Comparison of ENCODE assay signal across 8 cellular contexts in genomic region chr2:238462782-238463396, GRCh38. TPM values are rescaled to one million over a fixed set of nuclear protein-coding genes. Genes with fewer than 3 reads are reported as not detected.
DNase-seq lines count a peak whose midpoint lies in the region; ATAC-seq and TF ChIP-seq lines count a peak whose summit lies in the region.

No MANE protein-coding gene starts in this region.

- no peak overlapping the region for H3K4me3 Mint-ChIP-seq in T-cell
- H3K4me3 Mint-ChIP-seq in stimulated activated effector memory CD8-positive, alpha-beta T cell treated with anti-CD3 and anti-CD28 coated beads, Interleukin-12 subunit alpha, Interleukin-12 subunit beta, amount 100 ng/mL, for 72 hours: no peak overlapping the region

- H3K9me3 Mint-ChIP-seq in T-cell: no peaks in the 10 kb centered on the region
- no peaks in the 10 kb centered on the region for H3K9me3 Mint-ChIP-seq in stimulated activated effector memory CD8-positive, alpha-beta T cell treated with anti-CD3 and anti-CD28 coated beads, Interleukin-12 subunit alpha, Interleukin-12 subunit beta, amount 100 ng/mL, for 72 hours

- H3K27me3 Mint-ChIP-seq in T-cell: no peaks in the 10 kb centered on the region

- peaks cover 5% of the 10 kb centered on the region for H3K36me3 Mint-ChIP-seq in T-cell
- no peaks in the 10 kb centered on the region for H3K36me3 Mint-ChIP-seq in stimulated activated effector memory CD8-positive, alpha-beta T cell treated with anti-CD3 and anti-CD28 coated beads, Interleukin-12 subunit alpha, Interleukin-12 subunit beta, amount 100 ng/mL, for 72 hours

- H3K27ac Mint-ChIP-seq in T-cell: no peak overlapping the region
- H3K27ac Mint-ChIP-seq in stimulated activated effector memory CD8-positive, alpha-beta T cell treated with anti-CD3 and anti-CD28 coated beads, Interleukin-12 subunit alpha, Interleukin-12 subunit beta, amount 100 ng/mL, for 72 hours: no peak overlapping the region

- H3K4me3 ChIP-seq in AG04449 (ENCODE audit: low read depth, low read length): no peak overlapping the region
- no peak overlapping the region for H3K4me3 ChIP-seq in GM12865 (ENCODE audit: low read depth, low read length)
- no peak overlapping the region for H3K4me3 ChIP-seq in fibroblast of villous mesenchyme (ENCODE audit: low read depth, low read length)

- peak; percentile 58 to 70 (median 64) for ATAC-seq in T-cell (replicated peaks in 1 of 4)
- peak; percentile 77 for ATAC-seq in stimulated activated effector memory CD8-positive, alpha-beta T cell treated with anti-CD3 and anti-CD28 coated beads, Interleukin-12 subunit alpha, Interleukin-12 subunit beta, amount 100 ng/mL, for 72 hours
- ATAC-seq in HG03097 (IDR thresholded peaks at IDR 0.05; ENCODE audit: low FRiP score, unreplicated experiment): no peak

- DNase-seq in AG04449 (ENCODE audit: low read depth, low spot score) (no peak), GM12865 (ENCODE audit: low read depth) (peak; percentile 61), MV-4-11 (lab: John Stamatoyannopoulos, UW) (peak; percentile 64), T-cell (no peak), fibroblast of villous mesenchyme (ENCODE audit: low read depth) (peak; percentile 59)
- no peak for DNase-seq in stimulated activated effector memory CD8-positive, alpha-beta T cell treated with anti-CD3 and anti-CD28 coated beads, Interleukin-12 subunit alpha, Interleukin-12 subunit beta, amount 100 ng/mL, for 72 hours (ENCODE audit: low spot score in 2 of 2)
- no peak for DNase-seq in stimulated activated CD4-positive, alpha-beta T cell treated with anti-CD3 and anti-CD28 coated beads, Interleukin-4, amount 100 ng/mL, for 24 hours

- POLR2A ChIA-PET in AG04449 (lab: Yijun Ruan, JAX): no interaction called here
- POLR2A ChIA-PET in T-cell (lab: Charles Lee): no interaction called here

- peaks cover 0 to 3% (median 0%) of the 10 kb centered on the region in 3 donors for H3K4me1 Mint-ChIP-seq in T-cell
- no peaks in the 10 kb centered on the region for H3K4me1 Mint-ChIP-seq in stimulated activated effector memory CD8-positive, alpha-beta T cell treated with anti-CD3 and anti-CD28 coated beads, Interleukin-12 subunit alpha, Interleukin-12 subunit beta, amount 100 ng/mL, for 72 hours

- CTCF ChIA-PET in AG04449 (lab: Yijun Ruan, JAX) (interaction anchor here (0.9 to 5.8 kb wide), 2 partner anchors 89 to 94 kb away, joined by 4 to 96 read pairs; no protein-coding TSS in a partner anchor), T-cell (lab: Charles Lee) (no interaction called here)

- TF ChIP-seq CTCF in AG04449 (IDR thresholded peaks at IDR 0.05; ENCODE audit: insufficient read depth, low read length, missing control alignments): peak; percentile 33
- TF ChIP-seq CTCF in GM12865 (IDR thresholded peaks at IDR 0.05; ENCODE audit: insufficient read depth, low read depth, low read length, missing control alignments): peak; percentile 58
- peak; percentile 73 for TF ChIP-seq CTCF in fibroblast of villous mesenchyme (IDR thresholded peaks at IDR 0.05; ENCODE audit: insufficient read depth, low read depth, low read length)

RNA-seq across cellular contexts. Expression of gene ASB1, which starts 36.2 kb away (rescaled TPM):
- 10 to 100 TPM; 28.6 to 44.1 (median 42.3) TPM for total RNA-seq in T-cell
- total RNA-seq in fibroblast of villous mesenchyme: 21.2 and 23.2 TPM in 2 replicates

Comparison
In these comparisons a context has a peak if more than half of its experiments do, and no peak if none do; other contexts are left out.
1. DNase-seq: peak in GM12865 (single experiment), MV-4-11 (single experiment) and fibroblast of villous mesenchyme (single experiment); none in AG04449 (single experiment), T-cell (0 of 34), stimulated activated effector memory CD8-positive, alpha-beta T cell treated with anti-CD3 and anti-CD28 coated beads, Interleukin-12 subunit alpha, Interleukin-12 subunit beta, amount 100 ng/mL, for 72 hours (0 of 2) and stimulated activated CD4-positive, alpha-beta T cell treated with anti-CD3 and anti-CD28 coated beads, Interleukin-4, amount 100 ng/mL, for 24 hours (single experiment).
2. Peak in every context shown above with its lines, with median percentiles within 50 percentile points of each other: CTCF ChIP-seq.